ENCODE assay signal across 11 cellular contexts in genomic region chr6:7916959-7917358, GRCh38.
DNase-seq lines count a peak whose midpoint lies in the region; ATAC-seq and TF ChIP-seq lines count a peak whose summit lies in the region.
"Had no signal": no experiment of that assay in that cellular context is flagged by ENCODE, and none has a peak within 500 bp of the region (broad histone marks: within the 10 kb centered on the region; RNA-seq: fewer than 3 reads in every experiment).

No MANE protein-coding gene starts in this region.

- no peak overlapping the region for H3K4me3 Mint-ChIP-seq in T-helper 2 cell treated with Interferon-gamma antibody and Interleukin-4, amounts not matched to agents 5 μg/mL and 100 μg/mL, for 36 hours

- in situ Hi-C loops in GM13977 (cut with MboI; ENCODE audit: low pct_unique_long_range_greater_than_20kb, low sequenced_read_pairs, unreplicated experiment): no loop called here

- ATAC-seq in GM19455 (IDR thresholded peaks at IDR 0.05; ENCODE audit: unreplicated experiment): peak; percentile 91
- peak; percentile 82 for ATAC-seq in HG02884 (IDR thresholded peaks at IDR 0.05; ENCODE audit: unreplicated experiment)
- ATAC-seq in HG03558 (IDR thresholded peaks at IDR 0.05; ENCODE audit: extremely low read depth, unreplicated experiment): peak; percentile 84

- no peaks in the 10 kb centered on the region for H3K36me3 Mint-ChIP-seq in T-helper 2 cell treated with Interferon-gamma antibody and Interleukin-4, amounts not matched to agents 5 μg/mL and 100 μg/mL, for 36 hours (ENCODE audit: low read depth)

- H3K9me3 Mint-ChIP-seq in T-helper 2 cell treated with Interferon-gamma antibody and Interleukin-4, amounts not matched to agents 5 μg/mL and 100 μg/mL, for 36 hours: no peaks in the 10 kb centered on the region

- H3K27me3 Mint-ChIP-seq in T-helper 2 cell treated with Interferon-gamma antibody and Interleukin-4, amounts not matched to agents 5 μg/mL and 100 μg/mL, for 36 hours (ENCODE audit: low read depth): no peaks in the 10 kb centered on the region

- H3K4me1 Mint-ChIP-seq in T-helper 2 cell treated with Interferon-gamma antibody and Interleukin-4, amounts not matched to agents 5 μg/mL and 100 μg/mL, for 36 hours (ENCODE audit: low read depth): no peaks in the 10 kb centered on the region

- DNase-seq in GM13977 (ENCODE audit: low spot score): peak; percentile 56
- no peak for DNase-seq in NCI-H446 treated with DMSO at 0.1 percent for 48 hours (lab: John Stamatoyannopoulos, UW)
- no peak for DNase-seq in T-helper 2 cell treated with Interferon-gamma antibody and Interleukin-4, amounts not matched to agents 5 μg/mL and 100 μg/mL, for 36 hours (ENCODE audit: low spot score)
- DNase-seq in NCI-H1694 (lab: John Stamatoyannopoulos, UW): no peak
- no peak for DNase-seq in cortex of kidney (lab: John Stamatoyannopoulos, UW)
- DNase-seq: activated T-cell treated with anti-CD3 and anti-CD28 coated beads, Interleukin-2, amount 50 U/mL, for 48 hours; erythroblast; NCI-H1436 treated with DMSO at 0.1 percent for 48 hours had no signal

- TF ChIP-seq CTCF in GM13977 (IDR thresholded peaks at IDR 0.05; ENCODE audit: extremely low read depth, insufficient read depth, missing control alignments): no peak

- H3K27ac Mint-ChIP-seq in T-helper 2 cell treated with Interferon-gamma antibody and Interleukin-4, amounts not matched to agents 5 μg/mL and 100 μg/mL, for 36 hours: no peak overlapping the region
